In genomic region chr3:174332413-174332812, GRCh38 we compare ENCODE assay signal across 20 cellular contexts.
DNase-seq lines count a peak whose midpoint lies in the region; ATAC-seq and TF ChIP-seq lines count a peak whose summit lies in the region.
"Had no signal": no experiment of that assay in that cellular context is flagged by ENCODE, and none has a peak within 500 bp of the region (broad histone marks: within the 10 kb centered on the region; RNA-seq: fewer than 3 reads in every experiment).

No MANE protein-coding gene starts in this region.

- H3K27me3 ChIP-seq in GM23338 (ENCODE audit: insufficient read depth): no peaks in the 10 kb centered on the region
- no peaks in the 10 kb centered on the region for H3K27me3 ChIP-seq in naive thymus-derived CD4-positive, alpha-beta T cell (ENCODE audit: control insufficient read depth in 2 of 2, insufficient read depth in 2 of 2, low read length in 2 of 2)
- H3K27me3 ChIP-seq in H7 (ENCODE audit: control insufficient read depth, insufficient read depth, low read length): no peaks in the 10 kb centered on the region
- H3K27me3 ChIP-seq: BE2C; BLaER1 treated with 17β-estradiol and CSF1 and Interleukin-3, amounts not matched to agents 10 nM and 100 nM had no signal

- no peaks in the 10 kb centered on the region for H3K36me3 Mint-ChIP-seq in GM23338 (ENCODE audit: low read depth)
- no peaks in the 10 kb centered on the region for H3K36me3 Mint-ChIP-seq in dendritic cell treated with granulocyte-macrophage colony-stimulating factor and Interleukin-4, amounts not matched to agents 40 ng/mL and 50 ng/mL, for 4 days (ENCODE audit: low read depth)
- H3K36me3 Mint-ChIP-seq in naive thymus-derived CD4-positive, alpha-beta T cell: no peaks in the 10 kb centered on the region
- H3K36me3 Mint-ChIP-seq: CD4-positive, alpha-beta memory T cell had no signal

- no peak for TF ChIP-seq CTCF in GM23338 (conservative IDR thresholded peaks at IDR 0.05; ENCODE audit: low read depth in 2 of 2)

- H3K36me3 ChIP-seq in GM23338 (ENCODE audit: insufficient read depth) (no peaks in the 10 kb centered on the region), H7 (replicated peaks; ENCODE audit: control insufficient read depth, insufficient read depth, low read length) (no peaks in the 10 kb centered on the region)
- H3K36me3 ChIP-seq in naive thymus-derived CD4-positive, alpha-beta T cell (ENCODE audit: control insufficient read depth in 2 of 3, insufficient read depth in 3 of 3, low read length in 3 of 3): no peaks in the 10 kb centered on the region
- H3K36me3 ChIP-seq: BE2C; BLaER1 treated with 17β-estradiol and CSF1 and Interleukin-3, amounts not matched to agents 10 nM and 100 nM had no signal

- H4K20me1 ChIP-seq in GM23338 (replicated peaks; ENCODE audit: insufficient read depth): no peaks in the 10 kb centered on the region
- H4K20me1 ChIP-seq: BLaER1 treated with 17β-estradiol and CSF1 and Interleukin-3, amounts not matched to agents 10 nM and 100 nM had no signal

- H3K4me1 ChIP-seq in GM23338 (ENCODE audit: insufficient read depth): peaks cover 11% of the 10 kb centered on the region; the same call in 1 of the 2 replicates
- H3K4me1 ChIP-seq in naive thymus-derived CD4-positive, alpha-beta T cell (ENCODE audit: control insufficient read depth in 2 of 2, insufficient read depth in 2 of 2, low read length in 2 of 2): no peaks in the 10 kb centered on the region
- H3K4me1 ChIP-seq: A549, BE2C had no signal

- no peak for ATAC-seq in GM23338
- ATAC-seq in naive thymus-derived CD4-positive, alpha-beta T cell: peak; percentile 30
- ATAC-seq: A549, HCT116 had no signal

- H3K9me3 Mint-ChIP-seq in GM23338: no peaks in the 10 kb centered on the region
- peaks cover 18% of the 10 kb centered on the region for H3K9me3 Mint-ChIP-seq in dendritic cell treated with granulocyte-macrophage colony-stimulating factor and Interleukin-4, amounts not matched to agents 40 ng/mL and 50 ng/mL, for 4 days
- peaks cover 0 to 26% (median 6%) of the 10 kb centered on the region in 11 donors for H3K9me3 Mint-ChIP-seq in naive thymus-derived CD4-positive, alpha-beta T cell
- H3K9me3 Mint-ChIP-seq: H9 had no signal

- H3K9me2 ChIP-seq in GM23338 (ENCODE audit: insufficient read depth): 0 out of 2 replicates have a peak, but pooled peaks cover 6% of the 10 kb centered on the region

- no peaks in the 10 kb centered on the region for H3F3A ChIP-seq in GM23338 (replicated peaks; ENCODE audit: low read depth)

- H3K9me3 ChIP-seq in naive thymus-derived CD4-positive, alpha-beta T cell (ENCODE audit: control insufficient read depth in 2 of 3, low read length in 3 of 3): no peaks in the 10 kb centered on the region
- H3K9me3 ChIP-seq: A549, BE2C had no signal

- no peak overlapping the region for H3K4me3 Mint-ChIP-seq in GM23338
- H3K4me3 Mint-ChIP-seq in dendritic cell treated with granulocyte-macrophage colony-stimulating factor and Interleukin-4, amounts not matched to agents 40 ng/mL and 50 ng/mL, for 4 days: no peak overlapping the region
- no peak overlapping the region for H3K4me3 Mint-ChIP-seq in naive thymus-derived CD4-positive, alpha-beta T cell
- H3K4me3 Mint-ChIP-seq: CD4-positive, alpha-beta memory T cell; H9 had no signal

- H3K79me2 ChIP-seq in GM23338 (replicated peaks; ENCODE audit: insufficient read depth): no peaks in the 10 kb centered on the region

- CTCF ChIA-PET in naive thymus-derived CD4-positive, alpha-beta T cell (lab: Charles Lee): no interaction called here

- no peak overlapping the region for H3K27ac ChIP-seq in GM23338 (ENCODE audit: low read depth)
- no peak overlapping the region for H3K27ac ChIP-seq in naive thymus-derived CD4-positive, alpha-beta T cell (ENCODE audit: low read depth, low read length)
- H3K27ac ChIP-seq: A549 had no signal

- no peak overlapping the region for H3K27ac Mint-ChIP-seq in GM23338
- H3K27ac Mint-ChIP-seq in dendritic cell treated with granulocyte-macrophage colony-stimulating factor and Interleukin-4, amounts not matched to agents 40 ng/mL and 50 ng/mL, for 4 days: peak overlapping the region; percentile 87
- no peak overlapping the region for H3K27ac Mint-ChIP-seq in naive thymus-derived CD4-positive, alpha-beta T cell
- H3K27ac Mint-ChIP-seq: CD4-positive, alpha-beta memory T cell had no signal

- intact Hi-C loops in dendritic cell treated with granulocyte-macrophage colony-stimulating factor and Interleukin-4, amounts not matched to agents 40 ng/mL and 50 ng/mL, for 4 days (cut with micrococcal nuclease): no loop called here
- intact Hi-C loops in naive thymus-derived CD4-positive, alpha-beta T cell (cut with micrococcal nuclease): no loop called here

- H3K4me3 ChIP-seq in GM23338: no peak overlapping the region
- no peak overlapping the region for H3K4me3 ChIP-seq in naive thymus-derived CD4-positive, alpha-beta T cell (ENCODE audit: low read length)
- H3K4me3 ChIP-seq in H7 (ENCODE audit: insufficient read depth, low read depth, low read length): no peak overlapping the region
- H3K4me3 ChIP-seq: A549 had no signal

- H3K4me2 ChIP-seq in GM23338: 0 out of 2 replicates have a peak overlapping the region, but pooled peaks have one; percentile 22
- H3K4me2 ChIP-seq: A549 had no signal

- no peaks in the 10 kb centered on the region for H3K27me3 Mint-ChIP-seq in GM23338 (ENCODE audit: insufficient read depth, low read depth, poor library complexity)
- H3K27me3 Mint-ChIP-seq in dendritic cell treated with granulocyte-macrophage colony-stimulating factor and Interleukin-4, amounts not matched to agents 40 ng/mL and 50 ng/mL, for 4 days: no peaks in the 10 kb centered on the region
- H3K27me3 Mint-ChIP-seq in naive thymus-derived CD4-positive, alpha-beta T cell: no peaks in the 10 kb centered on the region
- H3K27me3 Mint-ChIP-seq: CD4-positive, alpha-beta memory T cell had no signal

- POLR2A ChIA-PET in naive thymus-derived CD4-positive, alpha-beta T cell (lab: Charles Lee): no interaction called here

- H3K4me1 Mint-ChIP-seq in GM23338: peaks cover 14% of the 10 kb centered on the region
- peaks cover 50% of the 10 kb centered on the region for H3K4me1 Mint-ChIP-seq in dendritic cell treated with granulocyte-macrophage colony-stimulating factor and Interleukin-4, amounts not matched to agents 40 ng/mL and 50 ng/mL, for 4 days (ENCODE audit: low read depth)
- peaks cover 0 to 3% (median 0%) of the 10 kb centered on the region in 7 donors for H3K4me1 Mint-ChIP-seq in naive thymus-derived CD4-positive, alpha-beta T cell
- H3K4me1 Mint-ChIP-seq: CD4-positive, alpha-beta memory T cell had no signal

- DNase-seq in NCI-H2171 treated with DMSO at 0.1 percent for 48 hours (lab: John Stamatoyannopoulos, UW): peak; percentile 9
- no peak for DNase-seq in NCI-H2171 (lab: John Stamatoyannopoulos, UW)
- no peak for DNase-seq in GM23338 (ENCODE audit: low spot score)
- no peak for DNase-seq in naive thymus-derived CD4-positive, alpha-beta T cell
- no peak for DNase-seq in stimulated activated CD4-positive, alpha-beta T cell treated with anti-CD3 and anti-CD28 coated beads, Interleukin-4, amount 100 ng/mL, for 24 hours
- DNase-seq in H7: no peak
- DNase-seq in NCI-H510A treated with DMSO at 0.1 percent for 48 hours (lab: John Stamatoyannopoulos, UW): no peak
- DNase-seq: 8988T; ACHN; AML-193; BE2C; Caco-2; CD4-positive, alpha-beta memory T cell; DMS153; DND-41; H9 had no signal

- H2AFZ ChIP-seq in GM23338: no peak overlapping the region

TF ChIP-seq in GM23338, 12 proteins besides CTCF, POLR2A, EP300 and RAD21:
- TF ChIP-seq STAT1 (IDR thresholded peaks at IDR 0.05; ENCODE audit: unreplicated experiment): no peak
